ENCODE assay signal across 3 cellular contexts in genomic region chr15:52090193-52090592, GRCh38.
TF ChIP-seq lines count a peak whose summit lies in the region.

No MANE protein-coding gene starts in this region.

TF ChIP-seq in HepG2, 621 proteins besides CTCF, POLR2A, EP300 and RAD21:
- no peak for TF ChIP-seq RBAK (CRISPR knock-in tag; IDR thresholded peaks at IDR 0.05)
- TF ChIP-seq ZNF280D (CRISPR knock-in tag; IDR thresholded peaks at IDR 0.05): peak; percentile 61; the same call in 1 of the 2 replicates
TF ChIP-seq in HepG2: peak in this region for 1.

TF ChIP-seq in HCT116, 20 proteins besides CTCF, POLR2A, EP300 and RAD21:
- peak; percentile 67; the same call in 1 of the 2 replicates for TF ChIP-seq CBX3 (IDR thresholded peaks at IDR 0.05; ENCODE audit: low read depth)
- no peak for TF ChIP-seq MAX (IDR thresholded peaks at IDR 0.05)
- no peak for TF ChIP-seq EZH2phosphoT487 (IDR thresholded peaks at IDR 0.05; ENCODE audit: borderline replicate concordance)
- TF ChIP-seq ELF1 (IDR thresholded peaks at IDR 0.05; ENCODE audit: borderline replicate concordance, low read depth): no peak
- no peak for TF ChIP-seq SRF (IDR thresholded peaks at IDR 0.05; ENCODE audit: low read depth)
- no peak for TF ChIP-seq YY1 (IDR thresholded peaks at IDR 0.05; ENCODE audit: extremely low read depth, insufficient replicate concordance, low read depth, low read length)

TF ChIP-seq in K562, 482 proteins besides CTCF, POLR2A, EP300 and RAD21:
- TF ChIP-seq RBM25 (IDR thresholded peaks at IDR 0.05; ENCODE audit: low read depth, low read length, severe bottlenecking) (peak; percentile 44), RNF2 (IDR thresholded peaks at IDR 0.05) (no peak), ZNF280A (IDR thresholded peaks at IDR 0.05; ENCODE audit: low read depth, partially characterized antibody) (peak; percentile 15), KAT8 (IDR thresholded peaks at IDR 0.05; ENCODE audit: low read depth) (no peak), CBX5 (IDR thresholded peaks at IDR 0.05; ENCODE audit: borderline replicate concordance, low read depth) (0 out of 2 replicates have a peak, but pooled peaks have one; percentile 30), CBX3 (IDR thresholded peaks at IDR 0.05; ENCODE audit: borderline replicate concordance in 1 of 2, low read length in 2 of 2) (0 out of 3 replicates have a peak, but pooled peaks of 1 of the 2 experiments have one; percentile 39)
